In the genomic region with DNA sequence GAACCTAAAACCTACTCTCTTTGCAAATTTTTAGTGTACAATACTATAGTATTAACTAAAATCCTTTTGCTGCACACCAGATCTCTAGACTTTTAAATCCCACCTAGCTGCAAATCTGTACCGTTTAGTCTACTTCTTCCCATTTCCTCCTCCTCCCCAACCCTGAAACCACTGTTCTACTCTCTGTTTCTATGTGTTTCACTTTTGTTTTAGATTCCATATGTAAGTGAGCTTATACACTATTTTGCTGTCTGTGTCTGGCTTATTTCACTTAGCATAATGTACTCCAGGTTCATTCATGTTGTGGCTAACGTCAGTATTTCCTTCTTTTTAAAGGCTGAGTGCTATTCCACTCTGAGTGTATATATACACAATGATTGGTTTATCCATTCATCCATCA, we compare ENCODE assay signal across 27 cellular contexts. TPM values are rescaled to one million over a fixed set of nuclear protein-coding genes. Genes with fewer than 3 reads are reported as not detected.
"Had no signal": no experiment of that assay in that cellular context is flagged by ENCODE, and none has a peak within 500 bp of the region (broad histone marks: within the 10 kb centered on the region; RNA-seq: fewer than 3 reads in every experiment).

No MANE protein-coding gene starts in this region.

- H3K4me1 ChIP-seq: gastrocnemius medialis, heart left ventricle, pancreas, testis, tibial artery had no signal

- H3K4me3 ChIP-seq: dorsolateral prefrontal cortex, gastrocnemius medialis, heart left ventricle, hepatocyte, lung, pancreas, testis, tibial artery had no signal

- DNase-seq: dorsolateral prefrontal cortex; effector CD4-positive, alpha-beta T cell; foreskin fibroblast; gastrocnemius medialis; heart left ventricle; kidney; naive B cell; pancreas; stimulated activated CD4-positive, alpha-beta T cell treated with anti-CD3 and anti-CD28 coated beads, Interleukin-2, amount 100 ng/mL, for 24 hours; stimulated activated CD4-positive, alpha-beta T cell treated with anti-CD3 and anti-CD28 coated beads, Interleukin-4, amount 100 ng/mL, for 4 hours; stimulated activated naive CD8-positive, alpha-beta T cell treated with anti-CD3 and anti-CD28 coated beads, Interleukin-15, Interleukin-2, amounts not matched to agents 100 U/mL and 50 U/mL, for 24 hours; substantia nigra; testis; tibial artery had no signal

- H3K36me3 ChIP-seq: gastrocnemius medialis, heart left ventricle, neutrophil, pancreas, tibial artery had no signal

- H3K27me3 ChIP-seq: dorsolateral prefrontal cortex, gastrocnemius medialis, heart left ventricle, hepatocyte, neutrophil, pancreas, testis, tibial artery had no signal

- ATAC-seq: esophagus mucosa; gastrocnemius medialis; heart left ventricle; left lobe of liver; natural killer cell treated with Interleukin-12 subunit alpha and Interleukin-12 subunit beta and Interleukin-15 and Interleukin-18, amount 100 ng/mL, for 72 hours; pancreas; sciatic nerve; stimulated activated memory B cell treated with anti-CD40 and anti-IgM and Interleukin-4, amounts not matched to agents 10 μg/mL and 1 μg/mL and 100 μg/mL, for 72 hours; stimulated activated naive CD8-positive, alpha-beta T cell treated with anti-CD3 and anti-CD28 coated beads, Interleukin-15, Interleukin-2, amounts not matched to agents 100 U/mL and 50 U/mL, for 24 hours had no signal

- H3K27ac ChIP-seq: dorsolateral prefrontal cortex, gastrocnemius medialis, heart left ventricle, hepatocyte, neutrophil, pancreas, testis, tibial artery had no signal

- FAIRE-seq: colon, kidney, pancreas had no signal

- H3K9me3 ChIP-seq: gastrocnemius medialis, heart left ventricle, neutrophil, pancreas, testis, tibial artery had no signal

RNA-seq across cellular contexts. Expression of a gene that starts 18.4 kb away (rescaled TPM):
- total RNA-seq: natural killer cell treated with Interleukin-12 subunit alpha and Interleukin-12 subunit beta and Interleukin-15 and Interleukin-18, amount 100 ng/mL, for 72 hours had no signal

RNA-seq across cellular contexts. Expression of a gene that starts 42.1 kb away (rescaled TPM):
- total RNA-seq: gastrocnemius medialis; kidney; left lobe of liver; liver; natural killer cell treated with Interleukin-12 subunit alpha and Interleukin-12 subunit beta and Interleukin-15 and Interleukin-18, amount 100 ng/mL, for 72 hours; neural crest cell; pancreas; posterior vena cava; sciatic nerve had no signal
- polyA plus RNA-seq: hepatocyte, liver, lung, pancreas, urinary bladder had no signal
